ENCODE assay signal across 1 cellular context in genomic region chr5:142937265-142937877, GRCh38.
TF ChIP-seq lines count a peak whose summit lies in the region.

No MANE protein-coding gene starts in this region.

TF ChIP-seq in SK-N-SH treated with all-trans-retinoic acid at 6 μM for 48 hours, 23 proteins besides CTCF, POLR2A, EP300 and RAD21 (continued from another document):
- no peak for TF ChIP-seq TSHZ2 (CRISPR knock-in tag; IDR thresholded peaks at IDR 0.05)
- TF ChIP-seq ZFP30 (CRISPR knock-in tag; IDR thresholded peaks at IDR 0.05): no peak
